29 cellular contexts compared by ENCODE assay signal in genomic region chr14:56126514-56126913, GRCh38.
"Had no signal": no experiment of that assay in that cellular context is flagged by ENCODE, and none has a peak within 500 bp of the region (broad histone marks: within the 10 kb centered on the region; RNA-seq: fewer than 3 reads in every experiment).

No MANE protein-coding gene starts in this region.

- H3K36me3 ChIP-seq: adrenal gland, ascending aorta, breast epithelium, esophagus squamous epithelium, gastrocnemius medialis, heart left ventricle, lower lobe of right lung, spleen, uterus had no signal

- H3K27me3 ChIP-seq: adrenal gland, ascending aorta, breast epithelium, esophagus squamous epithelium, gastrocnemius medialis, heart left ventricle, spleen, testis, uterus had no signal

- H3K4me3 ChIP-seq: adrenal gland, ascending aorta, breast epithelium, esophagus squamous epithelium, gastrocnemius medialis, heart left ventricle, lower lobe of right lung, mucosa of descending colon, spleen, testis, uterus had no signal

- H3K36me3 Mint-ChIP-seq: activated naive CD8-positive, alpha-beta T cell had no signal

- H3K27ac ChIP-seq: adrenal gland, ascending aorta, breast epithelium, esophagus squamous epithelium, gastrocnemius medialis, heart left ventricle, lower lobe of right lung, spleen, testis, uterus had no signal

- H3K27ac Mint-ChIP-seq: activated B cell treated with CpG ODN at 0.5 μM for 24 hours; activated CD4-positive, alpha-beta T cell treated with anti-CD3 and anti-CD28 coated beads for 36 hours; activated naive CD8-positive, alpha-beta T cell; activated T-helper 2 cell treated with anti-CD3 and anti-CD28 coated beads, Interferon-gamma antibody, Interleukin-2, Interleukin-4, amounts not matched to agents 10 μg/mL and 5 μg/mL and 100 μg/mL, durations not matched to agents 14 hours and 24 hours and 36 hours; effector memory CD8-positive, alpha-beta T cell had no signal

- H3K9me3 ChIP-seq: adrenal gland, ascending aorta, breast epithelium, esophagus squamous epithelium, gastrocnemius medialis, heart left ventricle, lower lobe of right lung, mucosa of descending colon, spleen, testis, uterus had no signal

- DNase-seq: activated B cell treated with CpG ODN at 0.5 μM for 24 hours; activated CD4-positive, alpha-beta T cell treated with anti-CD3 and anti-CD28 coated beads for 36 hours; activated CD4-positive, alpha-beta T cell treated with anti-CD3 and anti-CD28 coated beads, Interleukin-2, amount 50 U/mL, for 4 hours; activated CD8-positive, alpha-beta memory T cell treated with anti-CD3 and anti-CD28 coated beads, Interleukin-2, amount 50 U/mL, for 48 hours; activated naive CD4-positive, alpha-beta T cell; activated T-cell treated with anti-CD3 and anti-CD28 coated beads, Interleukin-2, amount 50 U/mL, for 4 hours; adrenal gland; effector memory CD8-positive, alpha-beta T cell; esophagus squamous epithelium; gastrocnemius medialis; heart left ventricle; islet precursor cell; lower lobe of right lung; mesendoderm; mucosa of descending colon; occipital lobe; spleen; stimulated activated CD4-positive, alpha-beta T cell treated with anti-CD3 and anti-CD28 coated beads, Interleukin-4, amount 100 ng/mL, for 1 hour; stimulated activated naive CD4-positive, alpha-beta T cell; testis; trophoblast cell; uterus had no signal

- H3K9me3 Mint-ChIP-seq: activated B cell treated with CpG ODN at 0.5 μM for 24 hours; activated T-cell treated with anti-CD3 and anti-CD28 coated beads, Interleukin-2, amount 50 U/mL, for 4 hours; activated T-helper 2 cell treated with anti-CD3 and anti-CD28 coated beads, Interferon-gamma antibody, Interleukin-2, Interleukin-4, amounts not matched to agents 10 μg/mL and 5 μg/mL and 100 μg/mL, durations not matched to agents 14 hours and 24 hours and 36 hours; central memory CD8-positive, alpha-beta T cell; effector memory CD8-positive, alpha-beta T cell; neural crest cell had no signal

- H3K4me1 ChIP-seq: adrenal gland, breast epithelium had no signal

- ATAC-seq: activated CD4-positive, alpha-beta T cell treated with anti-CD3 and anti-CD28 coated beads for 36 hours; activated T-cell treated with anti-CD3 and anti-CD28 coated beads, Interleukin-2, amount 50 U/mL, for 4 hours; effector memory CD8-positive, alpha-beta T cell; gastrocnemius medialis; heart left ventricle; lower lobe of right lung; mucosa of descending colon had no signal

- H3K4me3 Mint-ChIP-seq: activated B cell treated with CpG ODN at 0.5 μM for 24 hours; activated CD4-positive, alpha-beta T cell treated with anti-CD3 and anti-CD28 coated beads for 36 hours; activated naive CD8-positive, alpha-beta T cell; activated T-cell treated with anti-CD3 and anti-CD28 coated beads, Interleukin-2, amount 50 U/mL, for 4 hours; central memory CD8-positive, alpha-beta T cell; effector memory CD8-positive, alpha-beta T cell; neural crest cell had no signal

- FAIRE-seq: colon had no signal

- H3K27me3 Mint-ChIP-seq: activated B cell treated with CpG ODN at 0.5 μM for 24 hours had no signal
